ENCODE assay signal across 8 cellular contexts in the genomic region with DNA sequence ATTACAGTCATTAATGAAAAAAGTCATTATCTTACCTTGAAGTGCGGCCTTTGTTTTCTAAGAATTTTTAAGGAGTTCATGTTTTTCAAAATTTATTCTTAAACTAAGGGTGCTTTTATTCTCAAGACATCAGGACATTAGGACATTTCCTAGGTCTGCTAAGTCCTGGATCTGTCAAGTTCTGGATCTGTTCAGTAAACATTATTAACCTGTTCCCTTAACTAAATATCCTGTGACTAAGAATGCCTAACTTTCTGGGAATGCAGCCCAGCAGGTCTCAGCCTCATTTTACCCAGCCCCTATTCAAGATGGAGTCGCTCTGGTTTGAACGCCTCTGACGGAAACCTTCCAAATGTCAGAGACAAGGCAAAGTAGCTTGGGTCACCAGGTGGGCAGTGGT.
"Had no signal": no experiment of that assay in that cellular context is flagged by ENCODE, and none has a peak within 500 bp of the region (broad histone marks: within the 10 kb centered on the region; RNA-seq: fewer than 3 reads in every experiment).

No MANE protein-coding gene starts in this region.

- H3K4me3 ChIP-seq: GM12878 had no signal

- DNase-seq: GDM1, GF-D8 had no signal

- ATAC-seq: GM12878 had no signal

- FAIRE-seq: G401.6, GM12878, GM12891, GM12892, GM18507, GM19239 had no signal
